10 cellular contexts compared by ENCODE assay signal in the genomic region with DNA sequence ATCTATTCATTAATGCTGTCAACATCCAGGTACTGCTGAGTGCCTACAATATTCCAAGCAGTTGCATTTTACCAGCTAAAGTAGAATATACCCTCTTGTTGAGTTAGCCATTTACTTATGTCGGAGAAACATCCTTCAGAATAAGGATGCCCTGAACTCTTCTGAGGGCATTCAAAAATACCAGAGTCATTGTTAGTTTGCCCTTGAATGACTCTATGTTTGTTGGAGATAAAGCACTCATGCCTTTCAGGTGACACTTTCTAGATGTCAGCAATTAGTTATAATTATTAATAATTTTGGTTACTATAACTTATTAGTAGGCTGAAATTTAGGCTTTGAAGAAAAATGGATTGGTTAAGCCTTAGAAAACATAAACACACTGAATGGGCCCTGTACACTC.
"Had no signal": no experiment of that assay in that cellular context is flagged by ENCODE, and none has a peak within 500 bp of the region (broad histone marks: within the 10 kb centered on the region; RNA-seq: fewer than 3 reads in every experiment).

No MANE protein-coding gene starts in this region.

- DNase-seq: H9, HCEC 1CT, HFFc6, IMR-90, KBM-7 had no signal

- H3K4me3 ChIP-seq: GM23338 had no signal

- H3K27ac ChIP-seq: KMS-11 had no signal

- H3K9ac ChIP-seq: KMS-11 had no signal

- ATAC-seq: GM23338 had no signal

- FAIRE-seq: H1, H54, HTR-8/SVneo had no signal

- H3K4me2 ChIP-seq: GM23338, KMS-11 had no signal

- H2AFZ ChIP-seq: GM23338 had no signal
